8 cellular contexts compared by ENCODE assay signal in the genomic region with DNA sequence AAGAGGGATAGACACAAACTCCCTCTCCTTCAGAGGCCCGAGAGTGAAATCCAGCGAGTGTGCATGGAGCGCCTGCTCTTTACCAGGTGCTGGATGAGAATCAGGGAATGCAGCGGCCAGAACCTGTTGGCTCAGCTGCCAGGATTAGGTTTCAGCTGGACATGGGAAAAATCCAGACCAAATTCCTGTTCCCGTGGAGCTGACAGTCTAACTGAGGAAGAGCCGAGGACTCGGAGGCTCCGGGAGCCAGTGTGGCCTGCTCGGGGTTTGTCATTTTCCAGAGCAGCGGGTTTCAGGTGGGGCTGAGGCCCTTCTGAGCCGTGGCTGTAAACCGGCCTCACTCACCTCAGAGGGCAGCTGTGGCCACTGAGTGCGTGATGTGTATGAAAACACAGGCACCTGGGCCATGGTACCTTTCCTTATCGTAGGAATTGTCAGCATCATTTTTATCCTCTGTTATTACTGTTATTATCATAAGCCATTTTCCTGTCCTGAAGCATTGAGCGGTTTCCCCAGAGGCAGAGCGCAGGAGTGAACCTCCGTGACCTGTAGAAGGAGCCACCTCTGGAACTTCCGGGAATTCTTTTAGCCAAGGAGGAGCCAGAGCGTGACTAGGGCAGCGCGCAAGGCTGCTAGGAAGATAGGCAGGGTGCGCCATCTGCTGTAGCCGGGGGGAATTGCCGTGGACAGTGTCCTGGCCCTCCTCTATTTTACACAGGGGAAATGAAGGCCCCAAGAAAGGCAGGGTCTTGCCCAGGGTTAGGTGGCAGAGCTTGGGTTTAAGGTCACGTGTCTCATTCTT. TPM values are rescaled to one million over a fixed set of nuclear protein-coding genes. Genes with fewer than 3 reads are reported as not detected.
DNase-seq lines count a peak whose midpoint lies in the region; ATAC-seq and TF ChIP-seq lines count a peak whose summit lies in the region.

No MANE protein-coding gene starts in this region.

- peak overlapping the region; percentile 24; the same call in 1 of the 2 replicates for H2AFZ ChIP-seq in OCI-LY7 (ENCODE audit: low read length)

- ATAC-seq in GM19452 (IDR thresholded peaks at IDR 0.05; ENCODE audit: unreplicated experiment): peak; percentile 92

- peaks cover 25 to 26% (median 25%) of the 10 kb centered on the region in 3 donors for H3K4me1 Mint-ChIP-seq in IgD-negative memory B cell

- H3K36me3 ChIP-seq in OCI-LY7 (ENCODE audit: insufficient read depth, low read length) (peaks cover 58% of the 10 kb centered on the region), muscle layer of duodenum (ENCODE audit: control insufficient read depth in 1 of 2, insufficient read depth in 2 of 2, low read length in 2 of 2) (peaks cover 8 to 13% of the 10 kb centered on the region in 2 donors)

- peak overlapping the region in 3 of 4 donors; percentile 43 to 87 (median 58) for H3K4me3 Mint-ChIP-seq in IgD-negative memory B cell

- H4K20me1 ChIP-seq in OCI-LY7 (ENCODE audit: insufficient read depth, low read length): no peaks in the 10 kb centered on the region

- H3K4me3 ChIP-seq in OCI-LY7 (ENCODE audit: low read depth, low read length, poor library complexity, severe bottlenecking): peak overlapping the region; percentile 19
- H3K4me3 ChIP-seq in muscle layer of duodenum (ENCODE audit: low read depth in 1 of 2, low read length in 2 of 2): peak overlapping the region; percentile 37 to 44

- peak; percentile 99 for TF ChIP-seq CTCF in C4-2B (conservative IDR thresholded peaks at IDR 0.05)
- TF ChIP-seq CTCF in OCI-LY7 (conservative IDR thresholded peaks at IDR 0.05; ENCODE audit: low read length): peak; percentile 97

- no peaks in the 10 kb centered on the region for H3K9me2 ChIP-seq in OCI-LY7 (ENCODE audit: insufficient read depth, low read length)

- CTCF ChIA-PET in OCI-LY7 (lab: Charles Lee; ENCODE audit: unreplicated experiment): interaction anchor here (0.6 to 1.8 kb wide), 9 partner anchors 8 to 122 kb away, joined by 3 to 12 read pairs (median 3); partner anchors contain the start of gene PKIG

- peaks cover 7% of the 10 kb centered on the region for H3K9me3 ChIP-seq in OCI-LY7 (ENCODE audit: low read length)
- no peaks in the 10 kb centered on the region for H3K9me3 ChIP-seq in muscle layer of duodenum (ENCODE audit: control insufficient read depth in 1 of 2, low read length in 2 of 2)

- H3K36me3 Mint-ChIP-seq in IgD-negative memory B cell: peaks cover 8% of the 10 kb centered on the region

- H3K27ac ChIP-seq in C4-2B: peak overlapping the region; percentile 31
- peak overlapping the region; percentile 86 for H3K27ac ChIP-seq in OCI-LY7 (ENCODE audit: low read depth, low read length, poor library complexity, severe bottlenecking)
- H3K27ac ChIP-seq in muscle layer of duodenum (ENCODE audit: low read length): peak overlapping the region; percentile 77

- POLR2A ChIA-PET in OCI-LY7 (lab: Charles Lee): interaction anchor here (0.7 to 2.5 kb wide), 10 partner anchors 12 to 86 kb away, joined by 3 to 11 read pairs (median 4); partner anchors contain the start of gene PKIG

- no peaks in the 10 kb centered on the region for H3K27me3 Mint-ChIP-seq in IgD-negative memory B cell

- no peak for TF ChIP-seq POLR2A in erythroblast (IDR thresholded peaks at IDR 0.05; ENCODE audit: low read length)

- H3K4me1 ChIP-seq in OCI-LY7 (ENCODE audit: insufficient read depth, low read length, poor library complexity, severe bottlenecking) (peaks cover 45% of the 10 kb centered on the region), muscle layer of duodenum (ENCODE audit: control insufficient read depth in 1 of 2, insufficient read depth in 2 of 2, low read length in 2 of 2) (peaks cover 7 to 16% of the 10 kb centered on the region in 2 donors)

- peak; percentile 88 for DNase-seq in OCI-LY7 (ENCODE audit: low spot score)
- peak; percentile 88 for DNase-seq in activated T-cell treated with anti-CD3 and anti-CD28 coated beads, Interleukin-2, amount 50 U/mL, for 1 hour
- peak; percentile 76 to 90 for DNase-seq in erythroblast (lab: John Stamatoyannopoulos, UW)
- DNase-seq in stimulated activated CD8-positive, alpha-beta memory T cell treated with anti-CD3 and anti-CD28 coated beads, Interleukin-7, amount 100 ng/mL, for 1 hour (ENCODE audit: low read depth in 2 of 2): peak; percentile 67 to 83

- H3K4me2 ChIP-seq in OCI-LY7 (ENCODE audit: low read length): peak overlapping the region; percentile 65

- H3K27ac Mint-ChIP-seq in IgD-negative memory B cell: peak overlapping the region; percentile 84 to 98 (median 94)

- no peaks in the 10 kb centered on the region for H3K27me3 ChIP-seq in muscle layer of duodenum (ENCODE audit: low read depth, low read length)

- no peaks in the 10 kb centered on the region for H3K9me3 Mint-ChIP-seq in IgD-negative memory B cell

- peaks cover 26% of the 10 kb centered on the region; the same call in 1 of the 2 replicates for H3K79me2 ChIP-seq in OCI-LY7 (ENCODE audit: insufficient read depth, low read depth, low read length)

- intact Hi-C loops in OCI-LY7 (cut with micrococcal nuclease; ENCODE audit: unreplicated experiment): loop anchor here (1.0 to 2.0 kb wide), 8 partner anchors 24 to 399 kb away; partner anchors contain the start of genes OSER1 and TTPAL

- BruUV-seq in OCI-LY7 (replicated peaks; lab: Mats Ljungman, UMichigan): no TSS peak

RNA-seq across cellular contexts. Expression of gene PKIG, which starts 27.3 kb away (rescaled TPM):
- polyA plus RNA-seq in IgD-negative memory B cell: 63.3 TPM
- 37.2 and 46.9 TPM in 2 replicates for total RNA-seq in OCI-LY7 (2014; rRNA removed; shearing (Covaris generic))
- total RNA-seq in OCI-LY7 (2022): 31.7 and 34.9 TPM in 2 replicates

RNA-seq across cellular contexts. Expression of gene ADA, which starts 41.8 kb away (rescaled TPM):
- polyA plus RNA-seq in IgD-negative memory B cell: 10.5 TPM
- 67.0 and 78.2 TPM in 2 replicates for total RNA-seq in OCI-LY7 (2014; rRNA removed; shearing (Covaris generic))
- 142 and 158 TPM in 2 replicates for total RNA-seq in OCI-LY7 (2022)

Comparison
In these comparisons a context has a peak if more than half of its experiments do, and no peak if none do; other contexts are left out.
1. Peak in every context shown above with its lines: DNase-seq, ATAC-seq, H3K4me3 ChIP-seq and H3K27ac ChIP-seq.
2. H3K27ac ChIP-seq: peak in every context shown above with its lines; median percentile 86 in OCI-LY7; 77 in muscle layer of duodenum; 31 in C4-2B.